ENCODE assay signal across 24 cellular contexts in genomic region chr5:9789818-9790217, GRCh38.
"Had no signal": no experiment of that assay in that cellular context is flagged by ENCODE, and none has a peak within 500 bp of the region (broad histone marks: within the 10 kb centered on the region; RNA-seq: fewer than 3 reads in every experiment).

No MANE protein-coding gene starts in this region.

- H3K4me3 ChIP-seq: hepatocyte, skin epidermis, suprapubic skin, tibial artery had no signal

- DNase-seq: activated CD4-positive, alpha-beta memory T cell treated with anti-CD3 and anti-CD28 coated beads, Interleukin-2, amount 10 ng/mL, durations not matched to agents 7 days and 5 days; activated CD4-positive, alpha-beta T cell treated with anti-CD3 and anti-CD28 coated beads for 1 hour; activated CD4-positive, alpha-beta T cell treated with anti-CD3 and anti-CD28 coated beads, Interleukin-2, amount 10 ng/mL, durations not matched to agents 7 days and 5 days; activated CD8-positive, alpha-beta memory T cell treated with anti-CD3 and anti-CD28 coated beads, Interleukin-2, amount 50 U/mL, for 48 hours; activated gamma-delta T cell; activated naive CD4-positive, alpha-beta T cell treated with anti-CD3 and anti-CD28 coated beads, Interleukin-2, amount 10 ng/mL, durations not matched to agents 7 days and 5 days; activated naive CD8-positive, alpha-beta T cell treated with anti-CD3 and anti-CD28 coated beads, Interleukin-2, amount 10 ng/mL, durations not matched to agents 7 days and 5 days; activated T-cell treated with anti-CD3 and anti-CD28 coated beads, Interleukin-2, amount 50 U/mL, for 24 hours; amniotic stem cell; brain microvascular endothelial cell; caudate nucleus; cortex of kidney; islet precursor cell; posterior cingulate gyrus; stimulated activated CD4-positive, alpha-beta T cell treated with anti-CD3 and anti-CD28 coated beads, Interleukin-1b, Interleukin-23, amount 100 ng/mL, for 48 hours; stimulated activated naive CD4-positive, alpha-beta T cell; T-helper 2 cell; tibial artery had no signal

- H3K27me3 ChIP-seq: brain microvascular endothelial cell, hepatocyte, suprapubic skin, tibial artery had no signal

- H3K27ac ChIP-seq: brain microvascular endothelial cell, hepatocyte, skin epidermis, suprapubic skin, tibial artery had no signal

- H3K79me2 ChIP-seq: hepatocyte had no signal

- ATAC-seq: natural killer cell treated with Interleukin-12 subunit alpha and Interleukin-12 subunit beta and Interleukin-15 and Interleukin-18, amount 100 ng/mL, for 72 hours; sciatic nerve; WTC11 had no signal

- H3K9me3 ChIP-seq: suprapubic skin, tibial artery had no signal

- H3K36me3 ChIP-seq: brain microvascular endothelial cell, suprapubic skin, tibial artery had no signal

- H3K4me2 ChIP-seq: hepatocyte had no signal

- H2AFZ ChIP-seq: hepatocyte had no signal

- H3K4me1 ChIP-seq: suprapubic skin, tibial artery had no signal
